Comparison of ENCODE assay signal across 8 cellular contexts in the genomic region with DNA sequence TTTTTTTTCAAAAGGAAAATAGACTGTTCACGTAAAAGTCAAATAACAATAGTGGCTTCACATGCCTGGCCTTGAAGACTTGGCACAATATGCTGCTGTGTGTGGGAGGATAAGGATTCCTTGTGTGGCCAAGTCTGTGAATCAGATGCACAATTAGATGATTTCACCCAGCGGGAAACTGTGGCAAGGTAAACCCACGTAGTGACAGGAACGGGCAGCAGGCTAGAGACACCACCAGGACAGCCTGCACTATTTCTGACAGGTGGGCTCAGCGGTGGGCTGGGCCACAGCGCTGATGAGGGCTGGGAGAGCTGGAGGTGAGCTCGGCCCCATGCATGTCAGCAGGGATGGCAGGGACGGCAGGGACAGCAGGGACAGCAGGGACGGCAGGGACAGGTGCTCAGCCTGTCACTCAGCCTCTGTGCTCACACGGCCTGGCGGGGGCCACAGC. TPM values are rescaled to one million over a fixed set of nuclear protein-coding genes. Genes with fewer than 3 reads are reported as not detected.
DNase-seq lines count a peak whose midpoint lies in the region; ATAC-seq and TF ChIP-seq lines count a peak whose summit lies in the region.

No MANE protein-coding gene starts in this region.

- H2AFZ ChIP-seq in parathyroid adenoma: peak overlapping the region; percentile 61

- no peak for TF ChIP-seq CTCF in parathyroid adenoma (IDR thresholded peaks at IDR 0.05)

- peak; percentile 37 for DNase-seq in EH (ENCODE audit: low read depth)
- peak; percentile 83 for DNase-seq in RPMI7951 (ENCODE audit: low read depth)
- DNase-seq in ecto neural progenitor cell (ENCODE audit: low spot score): peak; percentile 38
- no peak for DNase-seq in DMS53 treated with DMSO at 0.1 percent for 48 hours (lab: John Stamatoyannopoulos, UW; ENCODE audit: unreplicated experiment)
- no peak for DNase-seq in activated CD4-positive, alpha-beta T cell treated with anti-CD3 and anti-CD28 coated beads, Interleukin-2, amount 50 U/mL, for 4 hours
- no peak for DNase-seq in HT-29 (ENCODE audit: low spot score)

- no peaks in the 10 kb centered on the region for H3K79me2 ChIP-seq in parathyroid adenoma

- H3K4me3 ChIP-seq in parathyroid adenoma (ENCODE audit: low read depth, low read length): no peak overlapping the region

- no peak overlapping the region for H3K4me2 ChIP-seq in parathyroid adenoma (ENCODE audit: low read length)

- H3K9ac ChIP-seq in parathyroid adenoma: no peak overlapping the region

- no peaks in the 10 kb centered on the region for H3K27me3 ChIP-seq in parathyroid adenoma (ENCODE audit: control insufficient read depth, insufficient read depth, low read length)

- peaks cover 4% of the 10 kb centered on the region for H3K4me1 ChIP-seq in parathyroid adenoma

- no peaks in the 10 kb centered on the region for H3K36me3 ChIP-seq in parathyroid adenoma (ENCODE audit: control insufficient read depth, insufficient read depth, low read length)

- ATAC-seq in GM19452 (IDR thresholded peaks at IDR 0.05; ENCODE audit: unreplicated experiment): no peak

- H3K27ac ChIP-seq in parathyroid adenoma: no peak overlapping the region

- H3K9me3 ChIP-seq in parathyroid adenoma (ENCODE audit: control insufficient read depth, low read length): no peaks in the 10 kb centered on the region

RNA-seq across cellular contexts. Expression of a gene that starts 21.6 kb away (rescaled TPM):
- total RNA-seq in RPMI7951 (2014; rRNA removed; shearing (Covaris generic)): 0.24 and 0.98 TPM in 2 replicates
- 2.6 and 4.9 TPM in 2 replicates for total RNA-seq in HT-29 (2014; rRNA removed; shearing (Covaris generic))

Comparison
In these comparisons a context has a peak if more than half of its experiments do, and no peak if none do; other contexts are left out.
1. DNase-seq: peak in EH (single experiment), RPMI7951 (single experiment) and ecto neural progenitor cell (single experiment); none in DMS53 treated with DMSO at 0.1 percent for 48 hours (single experiment), activated CD4-positive, alpha-beta T cell treated with anti-CD3 and anti-CD28 coated beads, Interleukin-2, amount 50 U/mL, for 4 hours (0 of 2) and HT-29 (single experiment).